ENCODE assay signal across 13 cellular contexts in the genomic region with DNA sequence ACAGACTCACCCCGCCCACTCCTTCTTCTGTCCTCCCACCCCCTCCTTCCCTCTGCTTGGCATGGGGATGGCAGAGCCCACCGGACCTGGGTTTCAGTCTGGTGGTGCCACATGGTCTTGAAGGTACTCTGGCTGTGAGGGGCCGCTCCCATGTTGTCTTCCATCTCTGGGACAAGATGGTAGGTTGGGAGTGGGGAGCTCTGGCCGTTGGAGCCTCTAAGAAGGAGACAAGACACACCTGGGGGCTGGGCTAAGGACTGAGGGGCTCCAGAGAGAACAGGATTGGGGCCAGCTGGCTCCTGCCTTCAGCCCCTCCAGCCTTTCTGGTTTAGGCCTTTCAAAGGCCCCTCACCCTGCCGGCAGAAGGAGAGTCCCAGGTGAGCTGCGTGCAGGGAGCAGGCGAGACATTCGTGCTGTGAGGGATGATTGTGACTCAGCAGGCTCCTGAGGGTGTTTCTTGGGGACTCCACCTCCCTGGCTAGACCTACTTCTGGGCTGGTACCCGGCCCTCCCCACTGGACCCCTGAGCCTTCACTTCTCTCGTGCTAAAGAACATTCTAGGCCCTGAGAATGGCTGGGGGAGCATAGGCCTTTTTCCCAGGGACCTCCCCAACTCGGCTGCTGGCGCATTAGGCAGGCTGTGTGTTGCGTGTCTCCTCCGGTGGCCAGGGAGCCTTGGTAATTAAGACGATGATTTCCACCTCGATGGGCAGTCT.
DNase-seq lines count a peak whose midpoint lies in the region; ATAC-seq and TF ChIP-seq lines count a peak whose summit lies in the region.
"Had no signal": no experiment of that assay in that cellular context is flagged by ENCODE, and none has a peak within 500 bp of the region (broad histone marks: within the 10 kb centered on the region; RNA-seq: fewer than 3 reads in every experiment).

No MANE protein-coding gene starts in this region.

- intact Hi-C loops in PC-9 (cut with micrococcal nuclease; ENCODE audit: unreplicated experiment) = no loop called here

- H3K36me3 Mint-ChIP-seq in neural progenitor cell = no peaks in the 10 kb centered on the region

- H3K4me3 Mint-ChIP-seq in neural progenitor cell = no peak overlapping the region

- BruUV-seq in PC-9 (replicated peaks; lab: Mats Ljungman, UMichigan) = no TSS peak

- H3K27ac ChIP-seq in WERI-Rb-1 (peak overlapping the region; percentile 25), coronary artery (peak overlapping the region; percentile 89 to 97), neural progenitor cell (no peak overlapping the region), thoracic aorta (peak overlapping the region; percentile 93 to 99), substantia nigra (ENCODE audit: low read depth, low read length, poor library complexity, severe bottlenecking) (no peak overlapping the region), PC-9 (no peak overlapping the region)
- H3K27ac ChIP-seq: C4-2B had no signal

- DNase-seq in WERI-Rb-1 = no peak
- DNase-seq in coronary artery (ENCODE audit: low spot score) = no peak
- no peak for DNase-seq in neural progenitor cell (ENCODE audit: low spot score)
- DNase-seq in thoracic aorta (ENCODE audit: low spot score) = no peak
- DNase-seq in substantia nigra (lab: John Stamatoyannopoulos, UW) = no peak
- DNase-seq in PC-9 = no peak
- DNase-seq: DND-41, HCEC 1CT, NCI-H1417, NCI-H1930 had no signal

- H3F3A ChIP-seq in neural progenitor cell (ENCODE audit: low read depth) = peaks cover 47% of the 10 kb centered on the region
- no peaks in the 10 kb centered on the region for H3F3A ChIP-seq in PC-9 (ENCODE audit: insufficient read depth, low read depth)

- H3K4me3 ChIP-seq in WERI-Rb-1 (ENCODE audit: low read depth, low read length) = no peak overlapping the region
- H3K4me3 ChIP-seq in coronary artery = no peak overlapping the region
- no peak overlapping the region for H3K4me3 ChIP-seq in neural progenitor cell
- H3K4me3 ChIP-seq in thoracic aorta = no peak overlapping the region
- H3K4me3 ChIP-seq in PC-9 = no peak overlapping the region

- CTCF ChIA-PET in PC-9 (lab: Charles Lee) = interaction anchor here (0.9 kb wide), 1 partner anchor 9 kb away, joined by 4 read pairs; no protein-coding TSS in a partner anchor

- H3K4me1 ChIP-seq in neural progenitor cell (peaks cover 67% of the 10 kb centered on the region), thoracic aorta (ENCODE audit: control insufficient read depth in 1 of 2, low read depth in 2 of 2) (peaks cover 37 to 52% of the 10 kb centered on the region in 2 donors), PC-9 (replicated peaks; ENCODE audit: insufficient read depth) (peaks cover 17% of the 10 kb centered on the region)

- no peaks in the 10 kb centered on the region for H3K9me3 ChIP-seq in WERI-Rb-1 (ENCODE audit: severe bottlenecking)
- H3K9me3 ChIP-seq in neural progenitor cell (ENCODE audit: low read depth) = no peaks in the 10 kb centered on the region
- no peaks in the 10 kb centered on the region for H3K9me3 ChIP-seq in thoracic aorta
- no peaks in the 10 kb centered on the region for H3K9me3 ChIP-seq in PC-9 (ENCODE audit: insufficient read depth, low read depth)

- H3K4me1 Mint-ChIP-seq in neural progenitor cell = peaks cover 72% of the 10 kb centered on the region

- ATAC-seq in thoracic aorta (ENCODE audit: insufficient number of reproducible peaks, low FRiP score, low read depth) (no peak), HG02763 (IDR thresholded peaks at IDR 0.05; ENCODE audit: unreplicated experiment) (no peak)
- ATAC-seq: Right ventricle myocardium inferior had no signal

- H3K9ac ChIP-seq in neural progenitor cell = no peak overlapping the region

- H3K9me2 ChIP-seq in PC-9 (ENCODE audit: insufficient read depth) = no peaks in the 10 kb centered on the region

- H2AFZ ChIP-seq in neural progenitor cell (replicated peaks) (no peak overlapping the region), PC-9 (no peak overlapping the region)

- H3K27me3 ChIP-seq in WERI-Rb-1 (ENCODE audit: insufficient read depth, low read depth, severe bottlenecking) = no peaks in the 10 kb centered on the region
- H3K27me3 ChIP-seq in neural progenitor cell = no peaks in the 10 kb centered on the region
- no peaks in the 10 kb centered on the region for H3K27me3 ChIP-seq in thoracic aorta (replicated peaks; ENCODE audit: insufficient read depth)
- H3K27me3 ChIP-seq in PC-9 (ENCODE audit: insufficient read depth, low read depth) = 0 out of 2 replicates have a peak, but pooled peaks cover 19% of the 10 kb centered on the region

- H3K36me3 ChIP-seq in WERI-Rb-1 (no peaks in the 10 kb centered on the region), neural progenitor cell (no peaks in the 10 kb centered on the region), thoracic aorta (no peaks in the 10 kb centered on the region), PC-9 (ENCODE audit: low read depth) (no peaks in the 10 kb centered on the region)

- TF ChIP-seq CTCF in WERI-Rb-1 (IDR thresholded peaks at IDR 0.05; ENCODE audit: low read depth, low read length) (no peak), coronary artery (IDR thresholded peaks at IDR 0.05) (no peak), neural progenitor cell (IDR thresholded peaks at IDR 0.05) (no peak), thoracic aorta (IDR thresholded peaks at IDR 0.05) (no peak), PC-9 (conservative IDR thresholded peaks at IDR 0.05) (no peak)

- H4K20me1 ChIP-seq in neural progenitor cell (ENCODE audit: low read depth) = no peaks in the 10 kb centered on the region
- no peaks in the 10 kb centered on the region for H4K20me1 ChIP-seq in PC-9 (ENCODE audit: insufficient read depth)

- H3K9me3 Mint-ChIP-seq in neural progenitor cell = peaks cover 2% of the 10 kb centered on the region

- POLR2A ChIA-PET in PC-9 (lab: Charles Lee; ENCODE audit: unreplicated experiment) = no interaction called here

- no peaks in the 10 kb centered on the region for H3K79me2 ChIP-seq in neural progenitor cell (ENCODE audit: low read depth)
- no peaks in the 10 kb centered on the region for H3K79me2 ChIP-seq in PC-9 (ENCODE audit: low read depth)

- H3K4me2 ChIP-seq in neural progenitor cell (no peak overlapping the region), PC-9 (no peak overlapping the region)

- H3K27me3 Mint-ChIP-seq in neural progenitor cell (ENCODE audit: insufficient read depth, low read depth) = peaks cover 11% of the 10 kb centered on the region

- H3K27ac Mint-ChIP-seq in neural progenitor cell = peak overlapping the region; percentile 87

Comparison
In these comparisons a context has a peak if more than half of its experiments do, and no peak if none do; other contexts are left out.
1. H3K27ac ChIP-seq: peak in WERI-Rb-1 (single experiment), coronary artery (2 of 2) and thoracic aorta (2 of 2); none in neural progenitor cell (single experiment), substantia nigra (single experiment) and PC-9 (single experiment).